2 cellular contexts compared by ENCODE assay signal in the genomic region with DNA sequence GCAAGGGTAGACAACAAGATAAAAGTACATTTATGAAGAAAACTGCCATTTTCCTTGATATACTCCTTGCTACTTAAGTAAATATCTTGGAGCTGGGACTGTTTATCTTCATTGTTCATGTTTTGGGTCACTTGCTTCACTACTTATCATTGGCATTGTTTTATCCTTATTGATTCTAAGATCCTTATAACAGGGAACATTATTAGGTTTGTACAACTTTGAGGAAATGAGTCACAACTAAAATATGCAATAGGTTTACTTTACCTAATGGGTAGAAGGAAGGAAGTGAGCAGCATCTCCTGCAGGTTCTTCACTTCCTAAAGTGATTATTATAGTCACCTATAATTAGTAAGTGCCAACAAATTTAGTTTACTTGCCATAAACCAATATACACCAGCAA.
A peak's percentile ranks its signal among the peaks of the same experiment; 100 is the strongest.
TF ChIP-seq lines count a peak whose summit lies in the region.

No MANE protein-coding gene starts in this region.

TF ChIP-seq in HEK293, 187 proteins besides CTCF, POLR2A, EP300 and RAD21:
- peak; percentile 79 for TF ChIP-seq SP7 (tag by site-specific recombination; IDR thresholded peaks at IDR 0.05)
- TF ChIP-seq, protein P1, sequence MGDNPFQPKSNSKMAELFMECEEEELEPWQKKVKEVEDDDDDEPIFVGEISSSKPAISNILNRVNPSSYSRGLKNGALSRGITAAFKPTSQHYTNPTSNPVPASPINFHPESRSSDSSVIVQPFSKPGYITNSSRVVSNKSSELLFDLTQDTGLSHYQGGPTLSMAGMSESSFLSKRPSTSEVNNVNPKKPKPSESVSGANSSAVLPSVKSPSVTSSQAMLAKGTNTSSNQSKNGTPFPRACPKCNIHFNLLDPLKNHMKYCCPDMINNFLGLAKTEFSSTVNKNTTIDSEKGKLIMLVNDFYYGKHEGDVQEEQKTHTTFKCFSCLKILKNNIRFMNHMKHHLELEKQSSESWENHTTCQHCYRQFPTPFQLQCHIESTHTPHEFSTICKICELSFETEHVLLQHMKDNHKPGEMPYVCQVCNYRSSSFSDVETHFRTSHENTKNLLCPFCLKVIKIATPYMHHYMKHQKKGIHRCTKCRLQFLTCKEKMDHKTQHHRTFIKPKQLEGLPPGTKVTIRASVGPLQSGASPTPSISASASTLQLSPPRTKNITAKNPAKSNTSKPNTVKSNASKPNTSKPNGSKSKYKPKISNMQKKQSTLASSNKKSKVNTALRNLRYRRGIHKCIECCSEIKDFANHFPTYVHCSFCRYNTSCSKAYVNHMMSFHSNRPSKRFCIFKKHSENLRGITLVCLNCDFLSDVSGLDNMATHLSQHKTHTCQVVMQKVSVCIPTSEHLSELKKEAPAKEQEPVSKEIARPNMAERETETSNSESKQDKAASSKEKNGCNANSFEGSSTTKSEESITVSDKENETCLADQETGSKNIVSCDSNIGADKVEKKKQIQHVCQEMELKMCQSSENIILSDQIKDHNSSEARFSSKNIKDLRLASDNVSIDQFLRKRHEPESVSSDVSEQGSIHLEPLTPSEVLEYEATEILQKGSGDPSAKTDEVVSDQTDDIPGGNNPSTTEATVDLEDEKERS (tag by site-specific recombination; IDR thresholded peaks at IDR 0.05), result no peak

TF ChIP-seq in endothelial cell of umbilical vein, 7 proteins besides CTCF, POLR2A, EP300 and RAD21:
- no peak for TF ChIP-seq MAX (IDR thresholded peaks at IDR 0.05; ENCODE audit: insufficient read depth, insufficient read length)
- peak; percentile 34 for TF ChIP-seq FOS (IDR thresholded peaks at IDR 0.05; ENCODE audit: borderline replicate concordance, insufficient read depth, low read length)
- TF ChIP-seq EZH2 (IDR thresholded peaks at IDR 0.05; ENCODE audit: borderline replicate concordance, low read depth, low read length, severe bottlenecking), result no peak
- peak; percentile 60 for TF ChIP-seq JUN (IDR thresholded peaks at IDR 0.05; ENCODE audit: borderline replicate concordance, insufficient read depth, insufficient read length, low read depth)
- TF ChIP-seq POLR2AphosphoS5 (IDR thresholded peaks at IDR 0.05; ENCODE audit: insufficient read depth, low read depth, low read length), result no peak
- no peak for TF ChIP-seq GATA2 (IDR thresholded peaks at IDR 0.05; ENCODE audit: insufficient read depth, insufficient read length, low read depth, low read length)
- no peak for TF ChIP-seq MYC (IDR thresholded peaks at IDR 0.05; ENCODE audit: low read depth, low read length)
TF ChIP-seq in endothelial cell of umbilical vein: peak in this region for 2.
